ENCODE assay signal across 8 cellular contexts in genomic region chr6:109793793-109794192, GRCh38.
DNase-seq lines count a peak whose midpoint lies in the region; ATAC-seq, FAIRE-seq and TF ChIP-seq lines count a peak whose summit lies in the region.

No MANE protein-coding gene starts in this region.

- H3K4me3 ChIP-seq in choroid plexus epithelial cell (ENCODE audit: low read depth, low read length) (no peak overlapping the region), HepG2 (replicated peaks in 1 of 3; ENCODE audit: insufficient read depth in 1 of 3, low read depth in 2 of 3, low read length in 3 of 3) (no peak overlapping the region)

- DNase-seq in NCI-H1436 treated with DMSO at 0.1 percent for 48 hours (lab: John Stamatoyannopoulos, UW) (peak; percentile 42), NCI-H1436 (lab: John Stamatoyannopoulos, UW) (no peak), NCI-H460 (ENCODE audit: extremely low read depth, low read depth) (peak; percentile 79), choroid plexus epithelial cell (ENCODE audit: low read depth) (peak; percentile 96), mucosa of gallbladder (ENCODE audit: low spot score) (peak; percentile 38), HepG2 (ENCODE audit: low spot score) (no peak)

- no peak overlapping the region for H3K9ac ChIP-seq in HepG2 (ENCODE audit: insufficient read depth, low read depth, low read length)

- H3K27me3 ChIP-seq in HepG2 (ENCODE audit: control insufficient read depth in 1 of 2, insufficient read depth in 2 of 2, low read length in 2 of 2) = no peaks in the 10 kb centered on the region

- H3K4me1 ChIP-seq in HepG2 (ENCODE audit: insufficient read depth, low read length) = peaks cover 12% of the 10 kb centered on the region; the same call in 1 of the 2 replicates

- no peaks in the 10 kb centered on the region for H4K20me1 ChIP-seq in HepG2 (ENCODE audit: insufficient read depth, low read length)

- intact Hi-C loops in HepG2 (cut with micrococcal nuclease; ENCODE audit: unreplicated experiment) = no loop called here

- no peak overlapping the region for H2AFZ ChIP-seq in HepG2 (ENCODE audit: low read length)

- CTCF ChIA-PET in HepG2 (lab: Yijun Ruan, JAX; ENCODE audit: low intra/inter-chr PET ratio, low total read pairs) = no interaction called here

- POLR2A ChIA-PET in HepG2 (lab: Yijun Ruan, JAX) = no interaction called here

- BruUV-seq in HepG2 (replicated peaks; lab: Mats Ljungman, UMichigan) = no TSS peak

- in situ Hi-C loops in HepG2 (cut with HindIII; ENCODE audit: extremely low pct_ligation_motif_present, low pct_unique_long_range_greater_than_20kb) = no loop called here

- 100% methylated on average over 1 of the region's 1 CpG for WGBS in HepG2 (ENCODE audit: low lambda C conversion rate)

- no peak for TF ChIP-seq POLR2A in HepG2 (IDR thresholded peaks at IDR 0.05; ENCODE audit: insufficient read depth in 1 of 2, low read depth in 2 of 2, low read length in 2 of 2)

- H3K27ac ChIP-seq in HepG2 (ENCODE audit: extremely low read length, insufficient read depth, low read length) = no peak overlapping the region

- TF ChIP-seq RAD21 in HepG2 (CRISPR knock-in tag; IDR thresholded peaks at IDR 0.05) = no peak

- no peaks in the 10 kb centered on the region; a peak in 1 of 5 replicates for H3K36me3 ChIP-seq in HepG2 (replicated peaks in 1 of 2; ENCODE audit: control insufficient read depth in 1 of 2, insufficient read depth in 2 of 2, low read length in 2 of 2)

- H3K79me2 ChIP-seq in HepG2 (ENCODE audit: insufficient read depth, low read length) = no peaks in the 10 kb centered on the region

- H3K4me2 ChIP-seq in HepG2 (ENCODE audit: low read depth, low read length) = no peak overlapping the region

- ATAC-seq in HG03280 (IDR thresholded peaks at IDR 0.05; ENCODE audit: unreplicated experiment) (no peak), GM19324 (IDR thresholded peaks at IDR 0.05; ENCODE audit: low FRiP score, unreplicated experiment) (no peak), HepG2 (no peak)

- TF ChIP-seq CTCF in choroid plexus epithelial cell (conservative IDR thresholded peaks at IDR 0.05; ENCODE audit: low read depth, low read length) (no peak), HepG2 (CRISPR knock-in tag; IDR thresholded peaks at IDR 0.05) (no peak)

- FAIRE-seq in HepG2 (lab: Jason Lieb, UNC) = no peak

- no peak for TF ChIP-seq EP300 in HepG2 (IDR thresholded peaks at IDR 0.05; ENCODE audit: low read depth in 2 of 2, low read length in 2 of 2)
- no peak for TF ChIP-seq EP300 in HepG2 (CRISPR knock-in tag; IDR thresholded peaks at IDR 0.05; ENCODE audit: borderline replicate concordance)

- no peaks in the 10 kb centered on the region for H3K9me3 ChIP-seq in HepG2 (ENCODE audit: low read length)

TF ChIP-seq in HepG2, 621 proteins besides CTCF, POLR2A, EP300 and RAD21:
- TF ChIP-seq ZBTB46 (CRISPR knock-in tag; IDR thresholded peaks at IDR 0.05; ENCODE audit: borderline replicate concordance) (no peak), ZNF224 (CRISPR knock-in tag; IDR thresholded peaks at IDR 0.05) (no peak), ZNF44 (CRISPR knock-in tag; IDR thresholded peaks at IDR 0.05) (no peak), ZSCAN30 (CRISPR knock-in tag; IDR thresholded peaks at IDR 0.05) (no peak), ZC3H4 (CRISPR knock-in tag; IDR thresholded peaks at IDR 0.05; ENCODE audit: borderline replicate concordance) (no peak), SMAD3 (CRISPR knock-in tag; IDR thresholded peaks at IDR 0.05) (no peak), ZNF280B (CRISPR knock-in tag; IDR thresholded peaks at IDR 0.05; ENCODE audit: borderline replicate concordance) (no peak), MAFG (CRISPR knock-in tag; IDR thresholded peaks at IDR 0.05) (no peak), ZNF446 (CRISPR knock-in tag; IDR thresholded peaks at IDR 0.05) (no peak), SOX13 (IDR thresholded peaks at IDR 0.05) (no peak), SOX13 (CRISPR knock-in tag; conservative IDR thresholded peaks at IDR 0.05 in 1 of 2, IDR thresholded peaks at IDR 0.05 in 1 of 2) (no peak), AKNA (CRISPR knock-in tag; IDR thresholded peaks at IDR 0.05; ENCODE audit: borderline replicate concordance) (no peak)
- TF ChIP-seq, protein P1, sequence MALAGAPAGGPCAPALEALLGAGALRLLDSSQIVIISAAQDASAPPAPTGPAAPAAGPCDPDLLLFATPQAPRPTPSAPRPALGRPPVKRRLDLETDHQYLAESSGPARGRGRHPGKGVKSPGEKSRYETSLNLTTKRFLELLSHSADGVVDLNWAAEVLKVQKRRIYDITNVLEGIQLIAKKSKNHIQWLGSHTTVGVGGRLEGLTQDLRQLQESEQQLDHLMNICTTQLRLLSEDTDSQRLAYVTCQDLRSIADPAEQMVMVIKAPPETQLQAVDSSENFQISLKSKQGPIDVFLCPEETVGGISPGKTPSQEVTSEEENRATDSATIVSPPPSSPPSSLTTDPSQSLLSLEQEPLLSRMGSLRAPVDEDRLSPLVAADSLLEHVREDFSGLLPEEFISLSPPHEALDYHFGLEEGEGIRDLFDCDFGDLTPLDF (CRISPR knock-in tag; IDR thresholded peaks at IDR 0.05) = no peak

Comparison
In these comparisons a context has a peak if more than half of its experiments do, and no peak if none do; other contexts are left out.
1. DNase-seq: peak in NCI-H1436 treated with DMSO at 0.1 percent for 48 hours (single experiment), NCI-H460 (single experiment), choroid plexus epithelial cell (single experiment) and mucosa of gallbladder (single experiment); none in NCI-H1436 (single experiment) and HepG2 (single experiment).